1 cellular context compared by ENCODE assay signal in the genomic region with DNA sequence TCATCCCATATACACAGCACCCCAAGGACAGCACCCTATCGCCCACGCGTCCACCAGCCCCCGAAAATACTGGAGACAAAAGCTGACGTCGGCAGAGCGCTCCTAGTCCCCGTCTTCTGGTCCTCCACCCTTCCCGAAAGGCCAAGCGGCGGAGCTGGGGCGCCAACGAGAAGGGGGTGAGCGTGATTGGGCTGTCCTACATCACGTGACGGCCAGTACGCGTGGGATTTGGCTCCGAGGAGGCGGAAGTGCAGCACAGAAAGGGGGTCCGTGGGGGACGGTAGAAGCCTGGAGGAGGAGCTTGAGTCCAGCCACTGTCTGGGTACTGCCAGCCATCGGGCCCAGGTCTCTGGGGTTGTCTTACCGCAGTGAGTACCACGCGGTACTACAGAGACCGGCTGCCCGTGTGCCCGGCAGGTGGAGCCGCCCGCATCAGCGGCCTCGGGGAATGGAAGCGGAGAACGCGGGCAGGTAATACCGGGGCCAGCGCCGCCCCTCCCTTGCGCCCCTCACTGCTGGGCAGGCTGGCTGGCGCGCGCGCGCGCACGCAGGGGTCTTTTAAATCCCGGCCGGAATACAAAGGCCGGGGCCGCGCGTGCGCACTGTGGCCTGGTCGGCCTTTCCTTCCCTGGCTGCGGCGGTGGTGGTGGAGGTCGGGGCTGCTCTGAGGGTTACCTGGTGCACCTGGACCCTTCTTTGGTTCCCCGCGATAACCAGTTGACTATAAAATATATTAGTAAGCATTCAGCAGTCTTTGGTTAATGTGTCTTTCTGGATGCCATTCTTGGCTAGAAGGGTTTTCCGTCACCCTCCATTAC.
TF ChIP-seq lines count a peak whose summit lies in the region.

A gene (plus strand): TSS at position 283 of the 818 bp plus-strand sequence. CDS start 166 bp downstream, at position 449.

TF ChIP-seq in GM12878, 131 proteins besides CTCF, POLR2A, EP300 and RAD21 (continued from another document and continues in another):
- TF ChIP-seq, protein P1, sequence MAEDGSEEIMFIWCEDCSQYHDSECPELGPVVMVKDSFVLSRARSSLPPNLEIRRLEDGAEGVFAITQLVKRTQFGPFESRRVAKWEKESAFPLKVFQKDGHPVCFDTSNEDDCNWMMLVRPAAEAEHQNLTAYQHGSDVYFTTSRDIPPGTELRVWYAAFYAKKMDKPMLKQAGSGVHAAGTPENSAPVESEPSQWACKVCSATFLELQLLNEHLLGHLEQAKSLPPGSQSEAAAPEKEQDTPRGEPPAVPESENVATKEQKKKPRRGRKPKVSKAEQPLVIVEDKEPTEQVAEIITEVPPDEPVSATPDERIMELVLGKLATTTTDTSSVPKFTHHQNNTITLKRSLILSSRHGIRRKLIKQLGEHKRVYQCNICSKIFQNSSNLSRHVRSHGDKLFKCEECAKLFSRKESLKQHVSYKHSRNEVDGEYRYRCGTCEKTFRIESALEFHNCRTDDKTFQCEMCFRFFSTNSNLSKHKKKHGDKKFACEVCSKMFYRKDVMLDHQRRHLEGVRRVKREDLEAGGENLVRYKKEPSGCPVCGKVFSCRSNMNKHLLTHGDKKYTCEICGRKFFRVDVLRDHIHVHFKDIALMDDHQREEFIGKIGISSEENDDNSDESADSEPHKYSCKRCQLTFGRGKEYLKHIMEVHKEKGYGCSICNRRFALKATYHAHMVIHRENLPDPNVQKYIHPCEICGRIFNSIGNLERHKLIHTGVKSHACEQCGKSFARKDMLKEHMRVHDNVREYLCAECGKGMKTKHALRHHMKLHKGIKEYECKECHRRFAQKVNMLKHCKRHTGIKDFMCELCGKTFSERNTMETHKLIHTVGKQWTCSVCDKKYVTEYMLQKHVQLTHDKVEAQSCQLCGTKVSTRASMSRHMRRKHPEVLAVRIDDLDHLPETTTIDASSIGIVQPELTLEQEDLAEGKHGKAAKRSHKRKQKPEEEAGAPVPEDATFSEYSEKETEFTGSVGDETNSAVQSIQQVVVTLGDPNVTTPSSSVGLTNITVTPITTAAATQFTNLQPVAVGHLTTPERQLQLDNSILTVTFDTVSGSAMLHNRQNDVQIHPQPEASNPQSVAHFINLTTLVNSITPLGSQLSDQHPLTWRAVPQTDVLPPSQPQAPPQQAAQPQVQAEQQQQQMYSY (CRISPR knock-in tag; IDR thresholded peaks at IDR 0.05): 0 out of 2 replicates have a peak, but pooled peaks have one; percentile 57
- no peak for TF ChIP-seq FOXM1 (IDR thresholded peaks at IDR 0.05; ENCODE audit: low read depth, low read length)
- TF ChIP-seq GABPA (IDR thresholded peaks at IDR 0.05; ENCODE audit: low read depth): peak; percentile 91
- peak; percentile 51; the same call in 1 of the 2 replicates for TF ChIP-seq MXI1 (IDR thresholded peaks at IDR 0.05; ENCODE audit: low read depth, low read length)
- peak; percentile 86; the same call in 1 of the 2 replicates for TF ChIP-seq ASH2L (IDR thresholded peaks at IDR 0.05; ENCODE audit: borderline replicate concordance, low read depth)
- TF ChIP-seq SPI1 (IDR thresholded peaks at IDR 0.05; ENCODE audit: borderline replicate concordance, insufficient read depth, low read depth, low read length): peak; percentile 64; the same call in 1 of the 2 replicates
- TF ChIP-seq SMARCA5 (IDR thresholded peaks at IDR 0.05): peak; percentile 72; the same call in 1 of the 2 replicates
- TF ChIP-seq, protein P2, sequence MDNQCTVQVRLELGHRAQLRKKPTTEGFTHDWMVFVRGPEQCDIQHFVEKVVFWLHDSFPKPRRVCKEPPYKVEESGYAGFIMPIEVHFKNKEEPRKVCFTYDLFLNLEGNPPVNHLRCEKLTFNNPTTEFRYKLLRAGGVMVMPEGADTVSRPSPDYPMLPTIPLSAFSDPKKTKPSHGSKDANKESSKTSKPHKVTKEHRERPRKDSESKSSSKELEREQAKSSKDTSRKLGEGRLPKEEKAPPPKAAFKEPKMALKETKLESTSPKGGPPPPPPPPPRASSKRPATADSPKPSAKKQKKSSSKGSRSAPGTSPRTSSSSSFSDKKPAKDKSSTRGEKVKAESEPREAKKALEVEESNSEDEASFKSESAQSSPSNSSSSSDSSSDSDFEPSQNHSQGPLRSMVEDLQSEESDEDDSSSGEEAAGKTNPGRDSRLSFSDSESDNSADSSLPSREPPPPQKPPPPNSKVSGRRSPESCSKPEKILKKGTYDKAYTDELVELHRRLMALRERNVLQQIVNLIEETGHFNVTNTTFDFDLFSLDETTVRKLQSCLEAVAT (IDR thresholded peaks at IDR 0.05): peak; percentile 60; the same call in 1 of the 2 replicates
- TF ChIP-seq MTA2 (IDR thresholded peaks at IDR 0.05; ENCODE audit: low read depth): no peak
- TF ChIP-seq, protein P3, sequence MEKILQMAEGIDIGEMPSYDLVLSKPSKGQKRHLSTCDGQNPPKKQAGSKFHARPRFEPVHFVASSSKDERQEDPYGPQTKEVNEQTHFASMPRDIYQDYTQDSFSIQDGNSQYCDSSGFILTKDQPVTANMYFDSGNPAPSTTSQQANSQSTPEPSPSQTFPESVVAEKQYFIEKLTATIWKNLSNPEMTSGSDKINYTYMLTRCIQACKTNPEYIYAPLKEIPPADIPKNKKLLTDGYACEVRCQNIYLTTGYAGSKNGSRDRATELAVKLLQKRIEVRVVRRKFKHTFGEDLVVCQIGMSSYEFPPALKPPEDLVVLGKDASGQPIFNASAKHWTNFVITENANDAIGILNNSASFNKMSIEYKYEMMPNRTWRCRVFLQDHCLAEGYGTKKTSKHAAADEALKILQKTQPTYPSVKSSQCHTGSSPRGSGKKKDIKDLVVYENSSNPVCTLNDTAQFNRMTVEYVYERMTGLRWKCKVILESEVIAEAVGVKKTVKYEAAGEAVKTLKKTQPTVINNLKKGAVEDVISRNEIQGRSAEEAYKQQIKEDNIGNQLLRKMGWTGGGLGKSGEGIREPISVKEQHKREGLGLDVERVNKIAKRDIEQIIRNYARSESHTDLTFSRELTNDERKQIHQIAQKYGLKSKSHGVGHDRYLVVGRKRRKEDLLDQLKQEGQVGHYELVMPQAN (conservative IDR thresholded peaks at IDR 0.05): peak; percentile 94
- peak; percentile 85 for TF ChIP-seq NBN (IDR thresholded peaks at IDR 0.05)
- TF ChIP-seq CHD2 (IDR thresholded peaks at IDR 0.05; ENCODE audit: borderline replicate concordance, low read depth, low read length): peak; percentile 82
- TF ChIP-seq, protein P4, sequence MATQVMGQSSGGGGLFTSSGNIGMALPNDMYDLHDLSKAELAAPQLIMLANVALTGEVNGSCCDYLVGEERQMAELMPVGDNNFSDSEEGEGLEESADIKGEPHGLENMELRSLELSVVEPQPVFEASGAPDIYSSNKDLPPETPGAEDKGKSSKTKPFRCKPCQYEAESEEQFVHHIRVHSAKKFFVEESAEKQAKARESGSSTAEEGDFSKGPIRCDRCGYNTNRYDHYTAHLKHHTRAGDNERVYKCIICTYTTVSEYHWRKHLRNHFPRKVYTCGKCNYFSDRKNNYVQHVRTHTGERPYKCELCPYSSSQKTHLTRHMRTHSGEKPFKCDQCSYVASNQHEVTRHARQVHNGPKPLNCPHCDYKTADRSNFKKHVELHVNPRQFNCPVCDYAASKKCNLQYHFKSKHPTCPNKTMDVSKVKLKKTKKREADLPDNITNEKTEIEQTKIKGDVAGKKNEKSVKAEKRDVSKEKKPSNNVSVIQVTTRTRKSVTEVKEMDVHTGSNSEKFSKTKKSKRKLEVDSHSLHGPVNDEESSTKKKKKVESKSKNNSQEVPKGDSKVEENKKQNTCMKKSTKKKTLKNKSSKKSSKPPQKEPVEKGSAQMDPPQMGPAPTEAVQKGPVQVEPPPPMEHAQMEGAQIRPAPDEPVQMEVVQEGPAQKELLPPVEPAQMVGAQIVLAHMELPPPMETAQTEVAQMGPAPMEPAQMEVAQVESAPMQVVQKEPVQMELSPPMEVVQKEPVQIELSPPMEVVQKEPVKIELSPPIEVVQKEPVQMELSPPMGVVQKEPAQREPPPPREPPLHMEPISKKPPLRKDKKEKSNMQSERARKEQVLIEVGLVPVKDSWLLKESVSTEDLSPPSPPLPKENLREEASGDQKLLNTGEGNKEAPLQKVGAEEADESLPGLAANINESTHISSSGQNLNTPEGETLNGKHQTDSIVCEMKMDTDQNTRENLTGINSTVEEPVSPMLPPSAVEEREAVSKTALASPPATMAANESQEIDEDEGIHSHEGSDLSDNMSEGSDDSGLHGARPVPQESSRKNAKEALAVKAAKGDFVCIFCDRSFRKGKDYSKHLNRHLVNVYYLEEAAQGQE (IDR thresholded peaks at IDR 0.05; ENCODE audit: low read depth, low read length): no peak
- TF ChIP-seq NR2F1 (conservative IDR thresholded peaks at IDR 0.05): peak; percentile 64
- TF ChIP-seq ATF7 (IDR thresholded peaks at IDR 0.05; ENCODE audit: low read depth): peak; percentile 78
- TF ChIP-seq IKZF1 (conservative IDR thresholded peaks at IDR 0.05): peak; percentile 89
- no peak for TF ChIP-seq WRNIP1 (IDR thresholded peaks at IDR 0.05; ENCODE audit: borderline replicate concordance, low read depth, low read length)
- TF ChIP-seq GATAD2B (conservative IDR thresholded peaks at IDR 0.05; ENCODE audit: low read depth): peak; percentile 93
- TF ChIP-seq KLF5 (IDR thresholded peaks at IDR 0.05; ENCODE audit: partially characterized antibody): peak; percentile 62
- TF ChIP-seq, protein P5, sequence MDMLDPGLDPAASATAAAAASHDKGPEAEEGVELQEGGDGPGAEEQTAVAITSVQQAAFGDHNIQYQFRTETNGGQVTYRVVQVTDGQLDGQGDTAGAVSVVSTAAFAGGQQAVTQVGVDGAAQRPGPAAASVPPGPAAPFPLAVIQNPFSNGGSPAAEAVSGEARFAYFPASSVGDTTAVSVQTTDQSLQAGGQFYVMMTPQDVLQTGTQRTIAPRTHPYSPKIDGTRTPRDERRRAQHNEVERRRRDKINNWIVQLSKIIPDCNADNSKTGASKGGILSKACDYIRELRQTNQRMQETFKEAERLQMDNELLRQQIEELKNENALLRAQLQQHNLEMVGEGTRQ (IDR thresholded peaks at IDR 0.05; ENCODE audit: borderline replicate concordance, low read depth, low read length): peak; percentile 95
- peak in 1 of 2 experiments; percentile 34; a peak in 1 of 4 replicates for TF ChIP-seq IKZF2 (IDR thresholded peaks at IDR 0.05)
- TF ChIP-seq SIX5 (IDR thresholded peaks at IDR 0.05; ENCODE audit: low read depth, low read length, severe bottlenecking): peak; percentile 56
- peak; percentile 78 for TF ChIP-seq SP1 (IDR thresholded peaks at IDR 0.05; ENCODE audit: low read depth, low read length)
- TF ChIP-seq NRF1 (conservative IDR thresholded peaks at IDR 0.05; ENCODE audit: low read depth, low read length): peak; percentile 55
- TF ChIP-seq, protein P6, sequence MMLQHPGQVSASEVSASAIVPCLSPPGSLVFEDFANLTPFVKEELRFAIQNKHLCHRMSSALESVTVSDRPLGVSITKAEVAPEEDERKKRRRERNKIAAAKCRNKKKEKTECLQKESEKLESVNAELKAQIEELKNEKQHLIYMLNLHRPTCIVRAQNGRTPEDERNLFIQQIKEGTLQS (IDR thresholded peaks at IDR 0.05; ENCODE audit: borderline replicate concordance, extremely low read depth, low read depth, low read length): peak; percentile 83; the same call in 1 of the 2 replicates
- no peak for TF ChIP-seq HDAC6 (IDR thresholded peaks at IDR 0.05; ENCODE audit: unreplicated experiment)
- TF ChIP-seq RUNX3 (IDR thresholded peaks at IDR 0.05; ENCODE audit: low read length): peak; percentile 69
- TF ChIP-seq, protein P7, sequence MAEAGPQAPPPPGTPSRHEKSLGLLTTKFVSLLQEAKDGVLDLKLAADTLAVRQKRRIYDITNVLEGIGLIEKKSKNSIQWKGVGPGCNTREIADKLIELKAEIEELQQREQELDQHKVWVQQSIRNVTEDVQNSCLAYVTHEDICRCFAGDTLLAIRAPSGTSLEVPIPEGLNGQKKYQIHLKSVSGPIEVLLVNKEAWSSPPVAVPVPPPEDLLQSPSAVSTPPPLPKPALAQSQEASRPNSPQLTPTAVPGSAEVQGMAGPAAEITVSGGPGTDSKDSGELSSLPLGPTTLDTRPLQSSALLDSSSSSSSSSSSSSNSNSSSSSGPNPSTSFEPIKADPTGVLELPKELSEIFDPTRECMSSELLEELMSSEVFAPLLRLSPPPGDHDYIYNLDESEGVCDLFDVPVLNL (IDR thresholded peaks at IDR 0.05; ENCODE audit: low read depth, low read length): no peak
- peak; percentile 60 for TF ChIP-seq MEF2B (IDR thresholded peaks at IDR 0.05; ENCODE audit: partially characterized antibody, poor library complexity, severe bottlenecking)
- TF ChIP-seq SIN3A (IDR thresholded peaks at IDR 0.05; ENCODE audit: low read depth, low read length): peak; percentile 79
- TF ChIP-seq, protein P8, sequence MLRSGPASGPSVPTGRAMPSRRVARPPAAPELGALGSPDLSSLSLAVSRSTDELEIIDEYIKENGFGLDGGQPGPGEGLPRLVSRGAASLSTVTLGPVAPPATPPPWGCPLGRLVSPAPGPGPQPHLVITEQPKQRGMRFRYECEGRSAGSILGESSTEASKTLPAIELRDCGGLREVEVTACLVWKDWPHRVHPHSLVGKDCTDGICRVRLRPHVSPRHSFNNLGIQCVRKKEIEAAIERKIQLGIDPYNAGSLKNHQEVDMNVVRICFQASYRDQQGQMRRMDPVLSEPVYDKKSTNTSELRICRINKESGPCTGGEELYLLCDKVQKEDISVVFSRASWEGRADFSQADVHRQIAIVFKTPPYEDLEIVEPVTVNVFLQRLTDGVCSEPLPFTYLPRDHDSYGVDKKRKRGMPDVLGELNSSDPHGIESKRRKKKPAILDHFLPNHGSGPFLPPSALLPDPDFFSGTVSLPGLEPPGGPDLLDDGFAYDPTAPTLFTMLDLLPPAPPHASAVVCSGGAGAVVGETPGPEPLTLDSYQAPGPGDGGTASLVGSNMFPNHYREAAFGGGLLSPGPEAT (IDR thresholded peaks at IDR 0.05; ENCODE audit: low read depth): peak; percentile 83; the same call in 1 of the 2 replicates
- TF ChIP-seq ZNF217 (IDR thresholded peaks at IDR 0.05): no peak
- no peak for TF ChIP-seq KAT2A (conservative IDR thresholded peaks at IDR 0.05; ENCODE audit: control insufficient read depth, low read depth, low read length)
- peak in 1 of 2 experiments; percentile 40; a peak in 1 of 4 replicates for TF ChIP-seq SRF (IDR thresholded peaks at IDR 0.05; ENCODE audit: low read depth in 2 of 2, low read length in 2 of 2)
- TF ChIP-seq, protein P9, sequence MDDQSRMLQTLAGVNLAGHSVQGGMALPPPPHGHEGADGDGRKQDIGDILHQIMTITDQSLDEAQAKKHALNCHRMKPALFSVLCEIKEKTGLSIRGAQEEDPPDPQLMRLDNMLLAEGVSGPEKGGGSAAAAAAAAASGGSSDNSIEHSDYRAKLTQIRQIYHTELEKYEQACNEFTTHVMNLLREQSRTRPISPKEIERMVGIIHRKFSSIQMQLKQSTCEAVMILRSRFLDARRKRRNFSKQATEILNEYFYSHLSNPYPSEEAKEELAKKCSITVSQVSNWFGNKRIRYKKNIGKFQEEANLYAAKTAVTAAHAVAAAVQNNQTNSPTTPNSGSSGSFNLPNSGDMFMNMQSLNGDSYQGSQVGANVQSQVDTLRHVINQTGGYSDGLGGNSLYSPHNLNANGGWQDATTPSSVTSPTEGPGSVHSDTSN (IDR thresholded peaks at IDR 0.05; ENCODE audit: insufficient replicate concordance, low read depth, low read length): no peak
- peak; percentile 92 for TF ChIP-seq LARP7 (IDR thresholded peaks at IDR 0.05)
- TF ChIP-seq POLR2AphosphoS5 (IDR thresholded peaks at IDR 0.05; ENCODE audit: low read length): peak; percentile 96
- TF ChIP-seq POLR2AphosphoS2 (IDR thresholded peaks at IDR 0.05; ENCODE audit: low read depth, low read length): 0 out of 2 replicates have a peak, but pooled peaks have one; percentile 23
- TF ChIP-seq BCL11A (IDR thresholded peaks at IDR 0.05; ENCODE audit: low read depth, low read length): 0 out of 2 replicates have a peak, but pooled peaks have one; percentile 13
- peak; percentile 75; the same call in 1 of the 2 replicates for TF ChIP-seq TAF1 (IDR thresholded peaks at IDR 0.05; ENCODE audit: borderline replicate concordance, low read depth, low read length)
- TF ChIP-seq HDGF (IDR thresholded peaks at IDR 0.05): peak; percentile 65; the same call in 1 of the 2 replicates
- peak; percentile 74 for TF ChIP-seq HCFC1 (IDR thresholded peaks at IDR 0.05; ENCODE audit: low read length)
- no peak for TF ChIP-seq TARDBP (IDR thresholded peaks at IDR 0.05; ENCODE audit: borderline replicate concordance)
- TF ChIP-seq CREM (IDR thresholded peaks at IDR 0.05; ENCODE audit: low read depth): peak; percentile 55
